In the genomic region with DNA sequence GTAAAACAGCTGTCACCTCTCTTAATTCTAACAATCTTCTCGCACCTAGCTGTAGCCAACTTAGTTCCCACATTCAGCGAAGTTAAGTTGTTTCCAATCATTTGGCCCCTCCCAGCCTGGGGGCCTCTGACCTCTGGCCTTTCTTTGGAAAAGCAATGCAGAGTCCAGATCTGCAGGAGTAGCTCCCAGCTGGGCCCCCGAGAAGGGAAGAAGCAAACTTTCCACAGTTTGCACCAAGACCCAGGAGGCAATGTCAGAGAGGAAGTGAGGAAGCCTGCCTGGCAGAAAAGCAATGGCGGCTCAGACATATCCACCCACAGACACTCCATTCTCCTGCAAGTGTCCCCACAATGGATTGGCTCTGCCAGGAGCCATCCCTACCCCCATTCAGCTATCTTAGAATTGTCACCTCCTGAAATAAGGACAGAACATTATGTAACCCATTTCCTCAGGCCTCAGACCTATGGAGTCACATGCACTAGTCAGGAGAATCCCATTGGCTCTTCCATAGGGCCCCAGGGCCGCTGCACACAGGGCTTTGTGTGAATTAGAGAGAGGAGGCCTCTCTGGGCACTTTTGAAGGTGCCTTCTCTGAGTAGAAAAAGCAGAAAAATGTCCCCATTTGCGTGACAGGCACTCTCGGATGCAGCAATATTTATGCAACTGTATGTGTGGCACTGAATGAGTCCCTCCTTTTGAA, we compare ENCODE assay signal across 1 cellular context.
TF ChIP-seq lines count a peak whose summit lies in the region.

No MANE protein-coding gene starts in this region.

TF ChIP-seq in HepG2, 621 proteins besides CTCF, POLR2A, EP300 and RAD21 (continued from another document):
- TF ChIP-seq, protein P1, sequence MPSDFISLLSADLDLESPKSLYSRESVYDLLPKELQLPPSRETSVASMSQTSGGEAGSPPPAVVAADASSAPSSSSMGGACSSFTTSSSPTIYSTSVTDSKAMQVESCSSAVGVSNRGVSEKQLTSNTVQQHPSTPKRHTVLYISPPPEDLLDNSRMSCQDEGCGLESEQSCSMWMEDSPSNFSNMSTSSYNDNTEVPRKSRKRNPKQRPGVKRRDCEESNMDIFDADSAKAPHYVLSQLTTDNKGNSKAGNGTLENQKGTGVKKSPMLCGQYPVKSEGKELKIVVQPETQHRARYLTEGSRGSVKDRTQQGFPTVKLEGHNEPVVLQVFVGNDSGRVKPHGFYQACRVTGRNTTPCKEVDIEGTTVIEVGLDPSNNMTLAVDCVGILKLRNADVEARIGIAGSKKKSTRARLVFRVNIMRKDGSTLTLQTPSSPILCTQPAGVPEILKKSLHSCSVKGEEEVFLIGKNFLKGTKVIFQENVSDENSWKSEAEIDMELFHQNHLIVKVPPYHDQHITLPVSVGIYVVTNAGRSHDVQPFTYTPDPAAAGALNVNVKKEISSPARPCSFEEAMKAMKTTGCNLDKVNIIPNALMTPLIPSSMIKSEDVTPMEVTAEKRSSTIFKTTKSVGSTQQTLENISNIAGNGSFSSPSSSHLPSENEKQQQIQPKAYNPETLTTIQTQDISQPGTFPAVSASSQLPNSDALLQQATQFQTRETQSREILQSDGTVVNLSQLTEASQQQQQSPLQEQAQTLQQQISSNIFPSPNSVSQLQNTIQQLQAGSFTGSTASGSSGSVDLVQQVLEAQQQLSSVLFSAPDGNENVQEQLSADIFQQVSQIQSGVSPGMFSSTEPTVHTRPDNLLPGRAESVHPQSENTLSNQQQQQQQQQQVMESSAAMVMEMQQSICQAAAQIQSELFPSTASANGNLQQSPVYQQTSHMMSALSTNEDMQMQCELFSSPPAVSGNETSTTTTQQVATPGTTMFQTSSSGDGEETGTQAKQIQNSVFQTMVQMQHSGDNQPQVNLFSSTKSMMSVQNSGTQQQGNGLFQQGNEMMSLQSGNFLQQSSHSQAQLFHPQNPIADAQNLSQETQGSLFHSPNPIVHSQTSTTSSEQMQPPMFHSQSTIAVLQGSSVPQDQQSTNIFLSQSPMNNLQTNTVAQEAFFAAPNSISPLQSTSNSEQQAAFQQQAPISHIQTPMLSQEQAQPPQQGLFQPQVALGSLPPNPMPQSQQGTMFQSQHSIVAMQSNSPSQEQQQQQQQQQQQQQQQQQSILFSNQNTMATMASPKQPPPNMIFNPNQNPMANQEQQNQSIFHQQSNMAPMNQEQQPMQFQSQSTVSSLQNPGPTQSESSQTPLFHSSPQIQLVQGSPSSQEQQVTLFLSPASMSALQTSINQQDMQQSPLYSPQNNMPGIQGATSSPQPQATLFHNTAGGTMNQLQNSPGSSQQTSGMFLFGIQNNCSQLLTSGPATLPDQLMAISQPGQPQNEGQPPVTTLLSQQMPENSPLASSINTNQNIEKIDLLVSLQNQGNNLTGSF (CRISPR knock-in tag; IDR thresholded peaks at IDR 0.05), result no peak
- TF ChIP-seq DBP (CRISPR knock-in tag; IDR thresholded peaks at IDR 0.05; ENCODE audit: not compliant biosample characterization) (no peak), ZNF552 (CRISPR knock-in tag; IDR thresholded peaks at IDR 0.05; ENCODE audit: borderline replicate concordance) (no peak), ZC3H4 (CRISPR knock-in tag; IDR thresholded peaks at IDR 0.05; ENCODE audit: borderline replicate concordance) (no peak), MAFG (CRISPR knock-in tag; IDR thresholded peaks at IDR 0.05) (no peak), ZKSCAN5 (CRISPR knock-in tag; IDR thresholded peaks at IDR 0.05) (peak; percentile 36; the same call in 1 of the 2 replicates), KDM6A (CRISPR knock-in tag; IDR thresholded peaks at IDR 0.05; ENCODE audit: low read depth) (no peak), NCOA1 (CRISPR knock-in tag; IDR thresholded peaks at IDR 0.05) (no peak), ETV5 (CRISPR knock-in tag; IDR thresholded peaks at IDR 0.05; ENCODE audit: borderline replicate concordance) (no peak), DNMT3B (CRISPR knock-in tag; conservative IDR thresholded peaks at IDR 0.05) (no peak), POLR2G (IDR thresholded peaks at IDR 0.05; ENCODE audit: low read depth, low read length) (no peak), FOSL2 (CRISPR knock-in tag; IDR thresholded peaks at IDR 0.05) (no peak), NFATC3 (CRISPR knock-in tag; IDR thresholded peaks at IDR 0.05) (no peak), TFAP4 (IDR thresholded peaks at IDR 0.05; ENCODE audit: borderline replicate concordance, low read depth) (no peak), ZNF619 (CRISPR knock-in tag; IDR thresholded peaks at IDR 0.05) (no peak), AHR (CRISPR knock-in tag; IDR thresholded peaks at IDR 0.05) (no peak), ZNF232 (CRISPR knock-in tag; IDR thresholded peaks at IDR 0.05; ENCODE audit: borderline replicate concordance) (no peak), ATAD3A (CRISPR knock-in tag; IDR thresholded peaks at IDR 0.05) (no peak), SP5 (CRISPR knock-in tag; IDR thresholded peaks at IDR 0.05; ENCODE audit: borderline replicate concordance, low read depth) (no peak), THAP11 (CRISPR knock-in tag; IDR thresholded peaks at IDR 0.05) (peak; percentile 20; the same call in 1 of the 2 replicates), MYPOP (CRISPR knock-in tag; IDR thresholded peaks at IDR 0.05) (no peak), NFYC (CRISPR knock-in tag; IDR thresholded peaks at IDR 0.05) (peak; percentile 32; the same call in 1 of the 2 replicates), ZNF678 (CRISPR knock-in tag; IDR thresholded peaks at IDR 0.05) (no peak), ZNF430 (CRISPR knock-in tag; IDR thresholded peaks at IDR 0.05) (no peak), RFX5 (IDR thresholded peaks at IDR 0.05; ENCODE audit: low read depth, low read length) (no peak), ELF4 (CRISPR knock-in tag; IDR thresholded peaks at IDR 0.05; ENCODE audit: borderline replicate concordance) (no peak), NFKBIZ (CRISPR knock-in tag; IDR thresholded peaks at IDR 0.05) (no peak), TBX2 (CRISPR knock-in tag; IDR thresholded peaks at IDR 0.05; ENCODE audit: borderline replicate concordance) (no peak), ZNF720 (CRISPR knock-in tag; IDR thresholded peaks at IDR 0.05) (no peak), MAF1 (CRISPR knock-in tag; IDR thresholded peaks at IDR 0.05; ENCODE audit: borderline replicate concordance) (no peak), NR2F6 (IDR thresholded peaks at IDR 0.05) (peak; percentile 78), NR2F6 (CRISPR knock-in tag; IDR thresholded peaks at IDR 0.05) (peak; percentile 57; the same call in 1 of the 2 replicates), XRCC5 (optimal IDR thresholded peaks at IDR 0.05; ENCODE audit: low read length) (no peak), ZNF782 (CRISPR knock-in tag; IDR thresholded peaks at IDR 0.05; ENCODE audit: borderline replicate concordance) (no peak), SSRP1 (CRISPR knock-in tag; IDR thresholded peaks at IDR 0.05) (no peak), ZNF577 (CRISPR knock-in tag; IDR thresholded peaks at IDR 0.05; ENCODE audit: borderline replicate concordance, low read depth) (no peak)
- TF ChIP-seq, protein P2, sequence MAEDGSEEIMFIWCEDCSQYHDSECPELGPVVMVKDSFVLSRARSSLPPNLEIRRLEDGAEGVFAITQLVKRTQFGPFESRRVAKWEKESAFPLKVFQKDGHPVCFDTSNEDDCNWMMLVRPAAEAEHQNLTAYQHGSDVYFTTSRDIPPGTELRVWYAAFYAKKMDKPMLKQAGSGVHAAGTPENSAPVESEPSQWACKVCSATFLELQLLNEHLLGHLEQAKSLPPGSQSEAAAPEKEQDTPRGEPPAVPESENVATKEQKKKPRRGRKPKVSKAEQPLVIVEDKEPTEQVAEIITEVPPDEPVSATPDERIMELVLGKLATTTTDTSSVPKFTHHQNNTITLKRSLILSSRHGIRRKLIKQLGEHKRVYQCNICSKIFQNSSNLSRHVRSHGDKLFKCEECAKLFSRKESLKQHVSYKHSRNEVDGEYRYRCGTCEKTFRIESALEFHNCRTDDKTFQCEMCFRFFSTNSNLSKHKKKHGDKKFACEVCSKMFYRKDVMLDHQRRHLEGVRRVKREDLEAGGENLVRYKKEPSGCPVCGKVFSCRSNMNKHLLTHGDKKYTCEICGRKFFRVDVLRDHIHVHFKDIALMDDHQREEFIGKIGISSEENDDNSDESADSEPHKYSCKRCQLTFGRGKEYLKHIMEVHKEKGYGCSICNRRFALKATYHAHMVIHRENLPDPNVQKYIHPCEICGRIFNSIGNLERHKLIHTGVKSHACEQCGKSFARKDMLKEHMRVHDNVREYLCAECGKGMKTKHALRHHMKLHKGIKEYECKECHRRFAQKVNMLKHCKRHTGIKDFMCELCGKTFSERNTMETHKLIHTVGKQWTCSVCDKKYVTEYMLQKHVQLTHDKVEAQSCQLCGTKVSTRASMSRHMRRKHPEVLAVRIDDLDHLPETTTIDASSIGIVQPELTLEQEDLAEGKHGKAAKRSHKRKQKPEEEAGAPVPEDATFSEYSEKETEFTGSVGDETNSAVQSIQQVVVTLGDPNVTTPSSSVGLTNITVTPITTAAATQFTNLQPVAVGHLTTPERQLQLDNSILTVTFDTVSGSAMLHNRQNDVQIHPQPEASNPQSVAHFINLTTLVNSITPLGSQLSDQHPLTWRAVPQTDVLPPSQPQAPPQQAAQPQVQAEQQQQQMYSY (CRISPR knock-in tag; IDR thresholded peaks at IDR 0.05), result no peak
- TF ChIP-seq, protein P3, sequence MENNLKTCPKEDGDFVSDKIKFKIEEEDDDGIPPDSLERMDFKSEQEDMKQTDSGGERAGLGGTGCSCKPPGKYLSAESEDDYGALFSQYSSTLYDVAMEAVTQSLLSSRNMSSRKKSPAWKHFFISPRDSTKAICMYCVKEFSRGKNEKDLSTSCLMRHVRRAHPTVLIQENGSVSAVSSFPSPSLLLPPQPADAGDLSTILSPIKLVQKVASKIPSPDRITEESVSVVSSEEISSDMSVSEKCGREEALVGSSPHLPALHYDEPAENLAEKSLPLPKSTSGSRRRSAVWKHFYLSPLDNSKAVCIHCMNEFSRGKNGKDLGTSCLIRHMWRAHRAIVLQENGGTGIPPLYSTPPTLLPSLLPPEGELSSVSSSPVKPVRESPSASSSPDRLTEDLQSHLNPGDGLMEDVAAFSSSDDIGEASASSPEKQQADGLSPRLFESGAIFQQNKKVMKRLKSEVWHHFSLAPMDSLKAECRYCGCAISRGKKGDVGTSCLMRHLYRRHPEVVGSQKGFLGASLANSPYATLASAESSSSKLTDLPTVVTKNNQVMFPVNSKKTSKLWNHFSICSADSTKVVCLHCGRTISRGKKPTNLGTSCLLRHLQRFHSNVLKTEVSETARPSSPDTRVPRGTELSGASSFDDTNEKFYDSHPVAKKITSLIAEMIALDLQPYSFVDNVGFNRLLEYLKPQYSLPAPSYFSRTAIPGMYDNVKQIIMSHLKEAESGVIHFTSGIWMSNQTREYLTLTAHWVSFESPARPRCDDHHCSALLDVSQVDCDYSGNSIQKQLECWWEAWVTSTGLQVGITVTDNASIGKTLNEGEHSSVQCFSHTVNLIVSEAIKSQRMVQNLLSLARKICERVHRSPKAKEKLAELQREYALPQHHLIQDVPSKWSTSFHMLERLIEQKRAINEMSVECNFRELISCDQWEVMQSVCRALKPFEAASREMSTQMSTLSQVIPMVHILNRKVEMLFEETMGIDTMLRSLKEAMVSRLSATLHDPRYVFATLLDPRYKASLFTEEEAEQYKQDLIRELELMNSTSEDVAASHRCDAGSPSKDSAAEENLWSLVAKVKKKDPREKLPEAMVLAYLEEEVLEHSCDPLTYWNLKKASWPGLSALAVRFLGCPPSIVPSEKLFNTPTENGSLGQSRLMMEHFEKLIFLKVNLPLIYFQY (CRISPR knock-in tag; IDR thresholded peaks at IDR 0.05; ENCODE audit: borderline replicate concordance), result no peak
- TF ChIP-seq, protein P4, sequence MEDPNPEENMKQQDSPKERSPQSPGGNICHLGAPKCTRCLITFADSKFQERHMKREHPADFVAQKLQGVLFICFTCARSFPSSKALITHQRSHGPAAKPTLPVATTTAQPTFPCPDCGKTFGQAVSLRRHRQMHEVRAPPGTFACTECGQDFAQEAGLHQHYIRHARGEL (CRISPR knock-in tag; IDR thresholded peaks at IDR 0.05), result no peak
- TF ChIP-seq, protein P5, sequence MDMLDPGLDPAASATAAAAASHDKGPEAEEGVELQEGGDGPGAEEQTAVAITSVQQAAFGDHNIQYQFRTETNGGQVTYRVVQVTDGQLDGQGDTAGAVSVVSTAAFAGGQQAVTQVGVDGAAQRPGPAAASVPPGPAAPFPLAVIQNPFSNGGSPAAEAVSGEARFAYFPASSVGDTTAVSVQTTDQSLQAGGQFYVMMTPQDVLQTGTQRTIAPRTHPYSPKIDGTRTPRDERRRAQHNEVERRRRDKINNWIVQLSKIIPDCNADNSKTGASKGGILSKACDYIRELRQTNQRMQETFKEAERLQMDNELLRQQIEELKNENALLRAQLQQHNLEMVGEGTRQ (IDR thresholded peaks at IDR 0.05; ENCODE audit: low read depth, low read length), result no peak
- TF ChIP-seq, protein P5 (CRISPR knock-in tag; IDR thresholded peaks at IDR 0.05; ENCODE audit: borderline replicate concordance), result peak; percentile 51; the same call in 1 of the 2 replicates
